ENCODE assay signal across 1 cellular context in the genomic region with DNA sequence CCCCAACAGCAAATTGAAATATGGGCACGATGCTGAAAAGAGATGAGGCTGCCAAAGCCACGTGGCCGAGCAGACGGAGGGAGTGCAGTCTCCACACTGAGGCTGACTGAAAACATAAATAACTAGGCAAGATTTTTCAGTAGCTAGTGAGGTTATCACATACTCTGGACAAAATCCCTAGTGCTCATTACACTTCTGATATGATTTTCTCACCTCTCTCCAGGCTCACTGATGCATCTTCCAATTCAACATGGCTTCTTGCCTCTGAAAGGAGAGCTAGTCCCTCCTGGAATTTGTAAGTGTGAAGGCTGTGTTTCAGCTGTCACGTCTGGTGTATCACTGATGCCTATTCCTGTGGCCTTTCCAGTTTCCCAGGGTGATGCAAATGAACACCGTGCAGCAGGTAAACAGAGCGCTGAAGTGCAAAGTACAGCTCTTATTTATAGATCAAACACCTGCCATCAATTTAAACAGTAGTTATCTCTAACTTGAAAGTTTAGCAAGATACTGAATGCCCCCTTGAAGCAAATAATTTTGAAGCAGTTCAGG.
TF ChIP-seq lines count a peak whose summit lies in the region.

No MANE protein-coding gene starts in this region.

TF ChIP-seq in HepG2, 621 proteins besides CTCF, POLR2A, EP300 and RAD21 (continued from another document and continues in another):
- TF ChIP-seq, protein P1, sequence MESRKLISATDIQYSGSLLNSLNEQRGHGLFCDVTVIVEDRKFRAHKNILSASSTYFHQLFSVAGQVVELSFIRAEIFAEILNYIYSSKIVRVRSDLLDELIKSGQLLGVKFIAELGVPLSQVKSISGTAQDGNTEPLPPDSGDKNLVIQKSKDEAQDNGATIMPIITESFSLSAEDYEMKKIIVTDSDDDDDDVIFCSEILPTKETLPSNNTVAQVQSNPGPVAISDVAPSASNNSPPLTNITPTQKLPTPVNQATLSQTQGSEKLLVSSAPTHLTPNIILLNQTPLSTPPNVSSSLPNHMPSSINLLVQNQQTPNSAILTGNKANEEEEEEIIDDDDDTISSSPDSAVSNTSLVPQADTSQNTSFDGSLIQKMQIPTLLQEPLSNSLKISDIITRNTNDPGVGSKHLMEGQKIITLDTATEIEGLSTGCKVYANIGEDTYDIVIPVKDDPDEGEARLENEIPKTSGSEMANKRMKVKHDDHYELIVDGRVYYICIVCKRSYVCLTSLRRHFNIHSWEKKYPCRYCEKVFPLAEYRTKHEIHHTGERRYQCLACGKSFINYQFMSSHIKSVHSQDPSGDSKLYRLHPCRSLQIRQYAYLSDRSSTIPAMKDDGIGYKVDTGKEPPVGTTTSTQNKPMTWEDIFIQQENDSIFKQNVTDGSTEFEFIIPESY (CRISPR knock-in tag; IDR thresholded peaks at IDR 0.05): 0 out of 2 replicates have a peak, but pooled peaks have one; percentile 15
- no peak for TF ChIP-seq ZNF329 (CRISPR knock-in tag; IDR thresholded peaks at IDR 0.05; ENCODE audit: low read depth)
- peak; percentile 38 for TF ChIP-seq ZNF781 (CRISPR knock-in tag; IDR thresholded peaks at IDR 0.05; ENCODE audit: borderline replicate concordance, not compliant biosample characterization)
- TF ChIP-seq ZFY (CRISPR knock-in tag; IDR thresholded peaks at IDR 0.05): no peak
- TF ChIP-seq ZNF580 (CRISPR knock-in tag; IDR thresholded peaks at IDR 0.05; ENCODE audit: borderline replicate concordance, low read depth): no peak
- no peak for TF ChIP-seq ZNF121 (CRISPR knock-in tag; IDR thresholded peaks at IDR 0.05)
- TF ChIP-seq ZSCAN9 (CRISPR knock-in tag; IDR thresholded peaks at IDR 0.05; ENCODE audit: borderline replicate concordance): peak; percentile 70; the same call in 1 of the 2 replicates
- TF ChIP-seq MEIS1 (CRISPR knock-in tag; IDR thresholded peaks at IDR 0.05; ENCODE audit: borderline replicate concordance): no peak; the same call in 1 of the 2 replicates
- TF ChIP-seq KDM5B (CRISPR knock-in tag; IDR thresholded peaks at IDR 0.05; ENCODE audit: borderline replicate concordance): no peak
- TF ChIP-seq ZBTB7B (CRISPR knock-in tag; IDR thresholded peaks at IDR 0.05): no peak; the same call in 1 of the 2 replicates
- peak; percentile 45; the same call in 1 of the 2 replicates for TF ChIP-seq ZSCAN31 (CRISPR knock-in tag; IDR thresholded peaks at IDR 0.05; ENCODE audit: low read depth)
- TF ChIP-seq PCBP1 (IDR thresholded peaks at IDR 0.05; ENCODE audit: borderline replicate concordance, low read depth, low read length): no peak
- TF ChIP-seq TP53 (CRISPR knock-in tag; conservative IDR thresholded peaks at IDR 0.05): no peak
- no peak for TF ChIP-seq CHD2 (IDR thresholded peaks at IDR 0.05; ENCODE audit: low read depth, low read length)
- TF ChIP-seq SRY (CRISPR knock-in tag; IDR thresholded peaks at IDR 0.05): no peak
- TF ChIP-seq RBFOX2 (IDR thresholded peaks at IDR 0.05; ENCODE audit: low read depth, low read length): no peak
- no peak for TF ChIP-seq KLF13 (CRISPR knock-in tag; IDR thresholded peaks at IDR 0.05)
- TF ChIP-seq, protein P2, sequence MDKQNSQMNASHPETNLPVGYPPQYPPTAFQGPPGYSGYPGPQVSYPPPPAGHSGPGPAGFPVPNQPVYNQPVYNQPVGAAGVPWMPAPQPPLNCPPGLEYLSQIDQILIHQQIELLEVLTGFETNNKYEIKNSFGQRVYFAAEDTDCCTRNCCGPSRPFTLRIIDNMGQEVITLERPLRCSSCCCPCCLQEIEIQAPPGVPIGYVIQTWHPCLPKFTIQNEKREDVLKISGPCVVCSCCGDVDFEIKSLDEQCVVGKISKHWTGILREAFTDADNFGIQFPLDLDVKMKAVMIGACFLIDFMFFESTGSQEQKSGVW (CRISPR knock-in tag; IDR thresholded peaks at IDR 0.05; ENCODE audit: borderline replicate concordance): no peak
- no peak for TF ChIP-seq ZBTB38 (CRISPR knock-in tag; IDR thresholded peaks at IDR 0.05)
- no peak for TF ChIP-seq IKZF1 (IDR thresholded peaks at IDR 0.05)
- TF ChIP-seq ZNF607 (CRISPR knock-in tag; IDR thresholded peaks at IDR 0.05; ENCODE audit: borderline replicate concordance): peak; percentile 51; the same call in 1 of the 2 replicates
- TF ChIP-seq CCAR2 (optimal IDR thresholded peaks at IDR 0.05; ENCODE audit: low read depth, low read length): no peak
- TF ChIP-seq ZNF142 (CRISPR knock-in tag; IDR thresholded peaks at IDR 0.05): no peak
- TF ChIP-seq ZNF207 (IDR thresholded peaks at IDR 0.05; ENCODE audit: borderline replicate concordance): no peak
- no peak for TF ChIP-seq GRHL1 (CRISPR knock-in tag; conservative IDR thresholded peaks at IDR 0.05)
- no peak for TF ChIP-seq AGO2 (optimal IDR thresholded peaks at IDR 0.05; ENCODE audit: low read depth, low read length)
- no peak for TF ChIP-seq ZNF383 (CRISPR knock-in tag; IDR thresholded peaks at IDR 0.05; ENCODE audit: borderline replicate concordance)
- no peak for TF ChIP-seq ZNF558 (CRISPR knock-in tag; IDR thresholded peaks at IDR 0.05; ENCODE audit: borderline replicate concordance)
- TF ChIP-seq NFRKB (IDR thresholded peaks at IDR 0.05): no peak
- no peak for TF ChIP-seq ZNF44 (CRISPR knock-in tag; IDR thresholded peaks at IDR 0.05)
- TF ChIP-seq ZNF670 (CRISPR knock-in tag; IDR thresholded peaks at IDR 0.05; ENCODE audit: borderline replicate concordance): 0 out of 2 replicates have a peak, but pooled peaks have one; percentile 41
- TF ChIP-seq MAZ (IDR thresholded peaks at IDR 0.05; ENCODE audit: borderline replicate concordance, low read depth, low read length): no peak
- TF ChIP-seq MAZ (CRISPR knock-in tag; IDR thresholded peaks at IDR 0.05; ENCODE audit: low read depth): peak; percentile 34; the same call in 1 of the 2 replicates
- no peak for TF ChIP-seq BHLHE40 (IDR thresholded peaks at IDR 0.05; ENCODE audit: low read length)
- no peak for TF ChIP-seq AGO1 (IDR thresholded peaks at IDR 0.05; ENCODE audit: low read depth, low read length, poor library complexity, severe bottlenecking)
- peak; percentile 93 for TF ChIP-seq FOXO1 (CRISPR knock-in tag; IDR thresholded peaks at IDR 0.05)
- peak; percentile 72; the same call in 1 of the 2 replicates for TF ChIP-seq TARDBP (CRISPR knock-in tag; IDR thresholded peaks at IDR 0.05)
- TF ChIP-seq, protein P3, sequence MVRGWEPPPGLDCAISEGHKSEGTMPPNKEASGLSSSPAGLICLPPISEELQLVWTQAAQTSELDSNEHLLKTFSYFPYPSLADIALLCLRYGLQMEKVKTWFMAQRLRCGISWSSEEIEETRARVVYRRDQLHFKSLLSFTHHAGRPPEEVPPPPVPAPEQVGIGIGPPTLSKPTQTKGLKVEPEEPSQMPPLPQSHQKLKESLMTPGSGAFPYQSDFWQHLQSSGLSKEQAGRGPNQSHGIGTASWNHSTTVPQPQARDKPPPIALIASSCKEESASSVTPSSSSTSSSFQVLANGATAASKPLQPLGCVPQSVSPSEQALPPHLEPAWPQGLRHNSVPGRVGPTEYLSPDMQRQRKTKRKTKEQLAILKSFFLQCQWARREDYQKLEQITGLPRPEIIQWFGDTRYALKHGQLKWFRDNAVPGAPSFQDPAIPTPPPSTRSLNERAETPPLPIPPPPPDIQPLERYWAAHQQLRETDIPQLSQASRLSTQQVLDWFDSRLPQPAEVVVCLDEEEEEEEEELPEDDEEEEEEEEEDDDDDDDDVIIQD (CRISPR knock-in tag; IDR thresholded peaks at IDR 0.05; ENCODE audit: low read depth): 0 out of 2 replicates have a peak, but pooled peaks have one; percentile 29
- no peak for TF ChIP-seq MTF1 (CRISPR knock-in tag; IDR thresholded peaks at IDR 0.05)
- no peak for TF ChIP-seq ZNF615 (CRISPR knock-in tag; IDR thresholded peaks at IDR 0.05; ENCODE audit: borderline replicate concordance)
- TF ChIP-seq, protein P4, sequence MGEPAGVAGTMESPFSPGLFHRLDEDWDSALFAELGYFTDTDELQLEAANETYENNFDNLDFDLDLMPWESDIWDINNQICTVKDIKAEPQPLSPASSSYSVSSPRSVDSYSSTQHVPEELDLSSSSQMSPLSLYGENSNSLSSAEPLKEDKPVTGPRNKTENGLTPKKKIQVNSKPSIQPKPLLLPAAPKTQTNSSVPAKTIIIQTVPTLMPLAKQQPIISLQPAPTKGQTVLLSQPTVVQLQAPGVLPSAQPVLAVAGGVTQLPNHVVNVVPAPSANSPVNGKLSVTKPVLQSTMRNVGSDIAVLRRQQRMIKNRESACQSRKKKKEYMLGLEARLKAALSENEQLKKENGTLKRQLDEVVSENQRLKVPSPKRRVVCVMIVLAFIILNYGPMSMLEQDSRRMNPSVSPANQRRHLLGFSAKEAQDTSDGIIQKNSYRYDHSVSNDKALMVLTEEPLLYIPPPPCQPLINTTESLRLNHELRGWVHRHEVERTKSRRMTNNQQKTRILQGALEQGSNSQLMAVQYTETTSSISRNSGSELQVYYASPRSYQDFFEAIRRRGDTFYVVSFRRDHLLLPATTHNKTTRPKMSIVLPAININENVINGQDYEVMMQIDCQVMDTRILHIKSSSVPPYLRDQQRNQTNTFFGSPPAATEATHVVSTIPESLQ (CRISPR knock-in tag; conservative IDR thresholded peaks at IDR 0.05): no peak
- 0 out of 4 replicates have a peak, but pooled peaks of 1 of the 2 experiments have one; percentile 20 for TF ChIP-seq KLF16 (CRISPR knock-in tag; IDR thresholded peaks at IDR 0.05)
- TF ChIP-seq ETV5 (CRISPR knock-in tag; IDR thresholded peaks at IDR 0.05; ENCODE audit: borderline replicate concordance): no peak
- TF ChIP-seq, protein P5, sequence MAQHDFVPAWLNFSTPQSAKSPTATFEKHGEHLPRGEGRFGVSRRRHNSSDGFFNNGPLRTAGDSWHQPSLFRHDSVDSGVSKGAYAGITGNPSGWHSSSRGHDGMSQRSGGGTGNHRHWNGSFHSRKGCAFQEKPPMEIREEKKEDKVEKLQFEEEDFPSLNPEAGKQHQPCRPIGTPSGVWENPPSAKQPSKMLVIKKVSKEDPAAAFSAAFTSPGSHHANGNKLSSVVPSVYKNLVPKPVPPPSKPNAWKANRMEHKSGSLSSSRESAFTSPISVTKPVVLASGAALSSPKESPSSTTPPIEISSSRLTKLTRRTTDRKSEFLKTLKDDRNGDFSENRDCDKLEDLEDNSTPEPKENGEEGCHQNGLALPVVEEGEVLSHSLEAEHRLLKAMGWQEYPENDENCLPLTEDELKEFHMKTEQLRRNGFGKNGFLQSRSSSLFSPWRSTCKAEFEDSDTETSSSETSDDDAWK (CRISPR knock-in tag; IDR thresholded peaks at IDR 0.05): no peak
- no peak for TF ChIP-seq GABPB1 (CRISPR knock-in tag; IDR thresholded peaks at IDR 0.05)
- TF ChIP-seq FOSL1 (CRISPR knock-in tag; IDR thresholded peaks at IDR 0.05; ENCODE audit: borderline replicate concordance): no peak
